In genomic region chr4:112144546-112145325, GRCh38 we compare ENCODE assay signal across 8 cellular contexts. TPM values are rescaled to one million over a fixed set of nuclear protein-coding genes. Genes with fewer than 3 reads are reported as not detected.
DNase-seq lines count a peak whose midpoint lies in the region; ATAC-seq lines count a peak whose summit lies in the region.

No MANE protein-coding gene starts in this region.

- DNase-seq in NCI-H2227 (lab: John Stamatoyannopoulos, UW; ENCODE audit: unreplicated experiment) (peak; percentile 28), NCI-H2227 treated with DMSO at 0.1 percent for 48 hours (lab: John Stamatoyannopoulos, UW) (no peak), immature natural killer cell (no peak), KBM-7 (no peak)

- no peaks in the 10 kb centered on the region for H3K9me3 Mint-ChIP-seq in activated T-helper 17 cell treated with anti-CD3 and anti-CD28 coated beads, Interleukin-2, amount 50 U/mL, for 72 hours
- no peaks in the 10 kb centered on the region for H3K9me3 Mint-ChIP-seq in immature natural killer cell

- peak overlapping the region; percentile 46 for H3K4me3 Mint-ChIP-seq in activated T-helper 17 cell treated with anti-CD3 and anti-CD28 coated beads, Interleukin-2, amount 50 U/mL, for 72 hours
- H3K4me3 Mint-ChIP-seq in immature natural killer cell: peak overlapping the region; percentile 55 to 81 (median 67)

- H3K27me3 Mint-ChIP-seq in activated T-helper 17 cell treated with anti-CD3 and anti-CD28 coated beads, Interleukin-2, amount 50 U/mL, for 72 hours: no peaks in the 10 kb centered on the region
- H3K27me3 Mint-ChIP-seq in immature natural killer cell (ENCODE audit: low read depth in 3 of 3): peaks cover 3 to 9% (median 5%) of the 10 kb centered on the region in 3 donors

- H3K36me3 ChIP-seq in stomach smooth muscle (ENCODE audit: control insufficient read depth in 2 of 2, insufficient read depth in 2 of 2, low read length in 2 of 2): no peaks in the 10 kb centered on the region

- no peaks in the 10 kb centered on the region for H3K27me3 ChIP-seq in stomach smooth muscle (ENCODE audit: control insufficient read depth in 1 of 2, insufficient read depth in 2 of 2, low read length in 2 of 2)

- no peak for ATAC-seq in activated T-helper 17 cell treated with anti-CD3 and anti-CD28 coated beads, Interleukin-2, amount 50 U/mL, for 72 hours (replicated peaks)
- no peak for ATAC-seq in GM21717 (IDR thresholded peaks at IDR 0.05; ENCODE audit: unreplicated experiment)
- no peak for ATAC-seq in HG02970 (IDR thresholded peaks at IDR 0.05; ENCODE audit: low FRiP score, unreplicated experiment)

- in situ Hi-C loops in KBM-7 (cut with MboI; ENCODE audit: low pct_unique_long_range_greater_than_20kb, low sequenced_read_pairs): no loop called here

- H3K9me3 ChIP-seq in stomach smooth muscle (ENCODE audit: control insufficient read depth in 2 of 2, low read length in 2 of 2): no peaks in the 10 kb centered on the region

- peak overlapping the region; percentile 75 for H3K27ac ChIP-seq in stomach smooth muscle (ENCODE audit: low read length)

- H3K36me3 Mint-ChIP-seq in activated T-helper 17 cell treated with anti-CD3 and anti-CD28 coated beads, Interleukin-2, amount 50 U/mL, for 72 hours (ENCODE audit: low read depth): peaks cover 30% of the 10 kb centered on the region
- no peaks in the 10 kb centered on the region for H3K36me3 Mint-ChIP-seq in immature natural killer cell

- H3K9ac ChIP-seq in stomach smooth muscle (ENCODE audit: low read length in 2 of 2): peak overlapping the region; percentile 70 to 77

- H3K4me3 ChIP-seq in stomach smooth muscle (ENCODE audit: low read length in 2 of 2): peak overlapping the region; percentile 69 to 90

- H3K27ac Mint-ChIP-seq in activated T-helper 17 cell treated with anti-CD3 and anti-CD28 coated beads, Interleukin-2, amount 50 U/mL, for 72 hours: no peak overlapping the region
- H3K27ac Mint-ChIP-seq in immature natural killer cell: peak overlapping the region in 5 of 6 donors; percentile 4 to 71 (median 24)

- peaks cover 8% of the 10 kb centered on the region for H3K4me1 ChIP-seq in stomach smooth muscle (ENCODE audit: control insufficient read depth, insufficient read depth, low read length)

- H3K4me1 Mint-ChIP-seq in activated T-helper 17 cell treated with anti-CD3 and anti-CD28 coated beads, Interleukin-2, amount 50 U/mL, for 72 hours: peaks cover 33% of the 10 kb centered on the region
- peaks cover 11 to 19% of the 10 kb centered on the region in 2 donors for H3K4me1 Mint-ChIP-seq in immature natural killer cell

RNA-seq across cellular contexts. Expression of gene FAM241A, which starts 0.5 kb away (rescaled TPM):
- total RNA-seq in activated T-helper 17 cell treated with anti-CD3 and anti-CD28 coated beads, Interleukin-2, amount 50 U/mL, for 72 hours: 1 to 10 TPM; 3.0 to 3.8 TPM
- polyA plus RNA-seq in immature natural killer cell: 1 to 10 TPM in 1 of 3 donors, under 1 TPM in 2; 0.67 to 1.4 (median 0.71) TPM
